ENCODE assay signal across 23 cellular contexts in the genomic region with DNA sequence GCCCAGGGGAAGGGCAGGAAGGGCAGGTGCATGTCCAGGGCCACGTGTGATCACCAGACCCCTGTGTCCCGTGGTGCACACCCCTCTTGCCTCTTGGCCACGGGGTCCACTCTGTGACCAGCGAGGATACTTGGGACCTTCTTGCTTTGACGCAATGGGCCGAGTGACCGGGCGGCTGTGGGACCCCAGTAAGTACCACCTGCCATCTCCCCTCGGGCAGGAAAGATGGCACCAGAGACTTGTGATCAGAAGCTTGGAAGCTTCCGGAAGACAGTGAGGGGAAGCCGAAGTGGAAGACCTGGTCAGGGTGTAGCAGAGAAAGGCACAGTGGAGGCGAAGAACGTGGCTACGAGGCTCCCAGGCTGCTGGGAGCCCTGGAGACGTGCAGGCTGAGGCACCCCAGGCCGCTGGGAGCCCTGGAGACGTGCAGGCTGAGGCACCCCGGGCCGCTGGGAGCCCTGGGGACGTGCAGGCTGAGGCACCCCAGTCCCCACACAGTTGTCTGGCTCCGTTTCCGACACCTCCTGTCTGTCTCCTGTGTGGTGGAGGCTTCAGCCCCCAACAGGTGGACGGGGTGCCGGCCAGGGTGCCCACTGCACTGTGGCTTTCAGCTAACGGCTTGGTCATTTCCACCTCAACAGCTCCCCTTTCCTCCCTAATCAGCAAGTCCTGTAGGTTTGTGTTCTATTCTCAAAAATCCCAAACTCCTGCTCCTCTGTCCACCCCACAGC.
A peak's percentile ranks its signal among the peaks of the same experiment; 100 is the strongest.
DNase-seq lines count a peak whose midpoint lies in the region; ATAC-seq, FAIRE-seq and TF ChIP-seq lines count a peak whose summit lies in the region.
"Had no signal": no experiment of that assay in that cellular context is flagged by ENCODE, and none has a peak within 500 bp of the region (broad histone marks: within the 10 kb centered on the region; RNA-seq: fewer than 3 reads in every experiment).

No MANE protein-coding gene starts in this region.

- RAD21 ChIA-PET in HCT116 (lab: Charles Lee; ENCODE audit: low non-redundant PET in 1 of 2, low total read pairs in 2 of 2, uncharacterized antibody in 2 of 2, unreplicated experiment in 2 of 2), result no interaction called here

- TF ChIP-seq CTCF in HCT116 (IDR thresholded peaks at IDR 0.05 in 2 of 3, conservative IDR thresholded peaks at IDR 0.05 in 1 of 3; ENCODE audit: borderline replicate concordance in 1 of 3, insufficient read depth in 1 of 3, low read depth in 2 of 3, low read length in 2 of 3) (no peak), H1 (IDR thresholded peaks at IDR 0.05; ENCODE audit: control extremely low read depth in 1 of 3, insufficient read depth in 1 of 3, low read depth in 1 of 3, low read length in 3 of 3) (no peak)

- no peak for TF ChIP-seq RAD21 in HCT116 (IDR thresholded peaks at IDR 0.05; ENCODE audit: low read depth)
- no peak for TF ChIP-seq RAD21 in H1 (IDR thresholded peaks at IDR 0.05 in 1 of 2, conservative IDR thresholded peaks at IDR 0.05 in 1 of 2; ENCODE audit: low read depth in 2 of 2, low read length in 2 of 2)

- H3K9me3 Mint-ChIP-seq in activated naive CD8-positive, alpha-beta T cell (ENCODE audit: low read depth), result no peaks in the 10 kb centered on the region
- H3K9me3 Mint-ChIP-seq in activated naive CD8-positive, alpha-beta T cell treated with anti-CD3 and anti-CD28 coated beads for 36 hours, result no peaks in the 10 kb centered on the region
- H3K9me3 Mint-ChIP-seq in activated CD4-positive, alpha-beta memory T cell treated with anti-CD3 and anti-CD28 coated beads for 36 hours, result no peaks in the 10 kb centered on the region
- no peaks in the 10 kb centered on the region for H3K9me3 Mint-ChIP-seq in activated CD4-positive, alpha-beta T cell treated with anti-CD3 and anti-CD28 coated beads, Interleukin-2, amount 10 ng/mL, durations not matched to agents 7 days and 5 days
- H3K9me3 Mint-ChIP-seq: CD8-positive, alpha-beta T cell; GM23338 had no signal

- FAIRE-seq in H1 (lab: Jason Lieb, UNC), result no peak
- FAIRE-seq: A204.1, G401.6, GM12892, H54 had no signal

- no peak overlapping the region for H3K23ac ChIP-seq in H1 (ENCODE audit: insufficient read length)
- H3K23ac ChIP-seq in neuronal stem cell (ENCODE audit: low read depth, low read length, poor library complexity), result no peak overlapping the region

- no peaks in the 10 kb centered on the region for H3K36me3 ChIP-seq in HCT116 (ENCODE audit: control insufficient read depth in 1 of 2, insufficient read depth in 2 of 2, low read length in 2 of 2)
- H3K36me3 ChIP-seq in H1 (ENCODE audit: control insufficient read depth in 2 of 4, insufficient read depth in 4 of 4, low read length in 3 of 4), result no peaks in the 10 kb centered on the region
- no peaks in the 10 kb centered on the region for H3K36me3 ChIP-seq in neuronal stem cell (replicated peaks in 1 of 2; ENCODE audit: control insufficient read depth in 2 of 2, insufficient read depth in 2 of 2, low read length in 2 of 2)
- H3K36me3 ChIP-seq: BLaER1, HAP-1 had no signal

- H3K9ac ChIP-seq in HCT116 (ENCODE audit: low read length) (no peak overlapping the region), H1 (replicated peaks in 1 of 4; ENCODE audit: extremely low read depth in 1 of 4, low read depth in 3 of 4, low read length in 3 of 4) (no peak overlapping the region), neuronal stem cell (ENCODE audit: low read depth, low read length, poor library complexity) (no peak overlapping the region)
- H3K9ac ChIP-seq: BLaER1 had no signal

- H4K5ac ChIP-seq in H1 (ENCODE audit: insufficient read length, low read depth, low read length), result no peak overlapping the region

- H4K20me1 ChIP-seq in HCT116 (ENCODE audit: insufficient read depth) (no peaks in the 10 kb centered on the region), H1 (replicated peaks in 1 of 2; ENCODE audit: control insufficient read depth in 1 of 2, insufficient read depth in 2 of 2, low read length in 2 of 2) (no peaks in the 10 kb centered on the region)
- H4K20me1 ChIP-seq: BLaER1 had no signal

- 85% methylated on average over 17 of the region's 25 CpGs; no CpG with 5 or more reads in 1 of the 2 experiments for WGBS in H1 (ENCODE audit: extremely low coverage in 1 of 2, insufficient coverage in 1 of 2, insufficient read length in 1 of 2, insufficient replicate concordance in 2 of 2, low coverage in 1 of 2, low lambda C conversion rate in 2 of 2, missing lambda C conversion rate in 1 of 2), 2 experiments
- no CpG with 5 or more reads among the region's 25 CpGs for WGBS in neuronal stem cell (ENCODE audit: extremely low coverage in 2 of 2, insufficient read length in 2 of 2, insufficient replicate concordance in 1 of 2), 2 donors

- H3K18ac ChIP-seq in H1 (ENCODE audit: extremely low read depth, low read length), result no peak overlapping the region; the same call in 1 of the 2 replicates
- H3K18ac ChIP-seq in neuronal stem cell (ENCODE audit: low read length), result peak overlapping the region; percentile 81

- POLR2A ChIA-PET in HCT116 (lab: Charles Lee) (no interaction called here), H1 (lab: Charles Lee; ENCODE audit: partially characterized antibody) (no interaction called here)
- POLR2A ChIA-PET in activated CD4-positive, alpha-beta memory T cell treated with anti-CD3 and anti-CD28 coated beads for 36 hours (lab: Charles Lee), result no interaction called here
- POLR2A ChIA-PET in activated CD4-positive, alpha-beta T cell treated with anti-CD3 and anti-CD28 coated beads, Interleukin-2, amount 10 ng/mL, durations not matched to agents 7 days and 5 days (lab: Charles Lee), result no interaction called here

- H2BK15ac ChIP-seq in H1 (ENCODE audit: low read length) (no peak overlapping the region), neuronal stem cell (ENCODE audit: low read length) (peak overlapping the region; percentile 10)

- H2BK20ac ChIP-seq in H1 (ENCODE audit: low read length), result no peak overlapping the region

- H2BK5ac ChIP-seq in H1 (ENCODE audit: low read depth, low read length), result no peak overlapping the region
- H2BK5ac ChIP-seq in neuronal stem cell (ENCODE audit: low read length), result peak overlapping the region; percentile 19

- H3K4me1 Mint-ChIP-seq in activated naive CD8-positive, alpha-beta T cell (ENCODE audit: low read depth), result no peaks in the 10 kb centered on the region
- no peaks in the 10 kb centered on the region for H3K4me1 Mint-ChIP-seq in activated naive CD8-positive, alpha-beta T cell treated with anti-CD3 and anti-CD28 coated beads for 36 hours
- H3K4me1 Mint-ChIP-seq in activated CD4-positive, alpha-beta memory T cell treated with anti-CD3 and anti-CD28 coated beads for 36 hours (ENCODE audit: low read depth), result no peaks in the 10 kb centered on the region
- no peaks in the 10 kb centered on the region for H3K4me1 Mint-ChIP-seq in activated CD4-positive, alpha-beta T cell treated with anti-CD3 and anti-CD28 coated beads, Interleukin-2, amount 10 ng/mL, durations not matched to agents 7 days and 5 days
- H3K4me1 Mint-ChIP-seq: B cell; CD4-positive, CD25-positive, alpha-beta regulatory T cell; GM23338 had no signal

- H3K27ac ChIP-seq in HCT116 (ENCODE audit: low read depth, low read length) (no peak overlapping the region), H1 (ENCODE audit: low read depth, low read length) (no peak overlapping the region), neuronal stem cell (replicated peaks; ENCODE audit: low read length) (no peak overlapping the region)
- H3K27ac ChIP-seq: 22Rv1, BLaER1, C4-2B had no signal

- H2AFZ ChIP-seq in HCT116 (ENCODE audit: low read depth, low read length, poor library complexity, severe bottlenecking), result no peak overlapping the region
- no peak overlapping the region for H2AFZ ChIP-seq in H1 (ENCODE audit: low read length)
- no peak overlapping the region for H2AFZ ChIP-seq in neuronal stem cell (ENCODE audit: low read length)
- H2AFZ ChIP-seq: GM23338 had no signal

- H3K4me2 ChIP-seq in HCT116 (ENCODE audit: low read length) (no peak overlapping the region), H1 (ENCODE audit: insufficient read depth in 1 of 2, low read depth in 2 of 2, low read length in 2 of 2) (no peak overlapping the region), neuronal stem cell (ENCODE audit: insufficient read depth, low read length, poor library complexity, severe bottlenecking) (no peak overlapping the region)
- H3K4me2 ChIP-seq: BLaER1, GM23338 had no signal

- H3K14ac ChIP-seq in H1 (ENCODE audit: insufficient read length) (no peak overlapping the region), neuronal stem cell (ENCODE audit: low read length) (no peak overlapping the region)

- H3K23me2 ChIP-seq in H1 (ENCODE audit: low read depth, low read length), result no peaks in the 10 kb centered on the region

- no peak overlapping the region for H3K4me3 Mint-ChIP-seq in activated naive CD8-positive, alpha-beta T cell
- H3K4me3 Mint-ChIP-seq in activated naive CD8-positive, alpha-beta T cell treated with anti-CD3 and anti-CD28 coated beads for 36 hours, result no peak overlapping the region
- no peak overlapping the region for H3K4me3 Mint-ChIP-seq in activated CD4-positive, alpha-beta memory T cell treated with anti-CD3 and anti-CD28 coated beads for 36 hours
- H3K4me3 Mint-ChIP-seq in activated CD4-positive, alpha-beta T cell treated with anti-CD3 and anti-CD28 coated beads, Interleukin-2, amount 10 ng/mL, durations not matched to agents 7 days and 5 days, result no peak overlapping the region
- H3K4me3 Mint-ChIP-seq: B cell; CD4-positive, CD25-positive, alpha-beta regulatory T cell; CD8-positive, alpha-beta T cell; GM23338 had no signal

- H3K27me3 ChIP-seq in HCT116 (ENCODE audit: insufficient read depth, low read length), result peaks cover 14% of the 10 kb centered on the region
- no peaks in the 10 kb centered on the region; a peak in 1 of 7 replicates for H3K27me3 ChIP-seq in H1 (replicated peaks in 1 of 4; ENCODE audit: control insufficient read depth in 3 of 4, extremely low read depth in 1 of 4, insufficient read depth in 3 of 4, low read length in 3 of 4)
- H3K27me3 ChIP-seq in neuronal stem cell (ENCODE audit: control insufficient read depth in 3 of 3, insufficient read depth in 3 of 3, low read depth in 1 of 3, low read length in 3 of 3), result no peaks in the 10 kb centered on the region
- H3K27me3 ChIP-seq: BLaER1 had no signal

- no peaks in the 10 kb centered on the region for H3K27me3 Mint-ChIP-seq in activated naive CD8-positive, alpha-beta T cell
- H3K27me3 Mint-ChIP-seq in activated naive CD8-positive, alpha-beta T cell treated with anti-CD3 and anti-CD28 coated beads for 36 hours, result no peaks in the 10 kb centered on the region
- peaks cover 1% of the 10 kb centered on the region for H3K27me3 Mint-ChIP-seq in activated CD4-positive, alpha-beta memory T cell treated with anti-CD3 and anti-CD28 coated beads for 36 hours
- H3K27me3 Mint-ChIP-seq in activated CD4-positive, alpha-beta T cell treated with anti-CD3 and anti-CD28 coated beads, Interleukin-2, amount 10 ng/mL, durations not matched to agents 7 days and 5 days, result no peaks in the 10 kb centered on the region
- H3K27me3 Mint-ChIP-seq: B cell; CD4-positive, CD25-positive, alpha-beta regulatory T cell had no signal

- H3K9me2 ChIP-seq in HCT116 (ENCODE audit: insufficient read depth), result no peaks in the 10 kb centered on the region

- H3K79me2 ChIP-seq in HCT116 (ENCODE audit: insufficient read depth, low read length) (no peaks in the 10 kb centered on the region), H1 (ENCODE audit: control insufficient read depth in 1 of 2, insufficient read depth in 2 of 2, low read length in 2 of 2) (no peaks in the 10 kb centered on the region)

- H3K4me3 ChIP-seq in HCT116 (replicated peaks in 1 of 2; ENCODE audit: low read depth in 1 of 2, low read length in 2 of 2) (no peak overlapping the region), H1 (ENCODE audit: extremely low read depth in 1 of 4, insufficient read depth in 2 of 4, low read depth in 3 of 4, low read length in 4 of 4) (no peak overlapping the region), neuronal stem cell (ENCODE audit: low read length in 2 of 2) (no peak overlapping the region)
- H3K4me3 ChIP-seq: BLaER1, GM23338, HAP-1 had no signal

- no peak overlapping the region for H4K91ac ChIP-seq in H1 (replicated peaks; ENCODE audit: insufficient read length, low read length)
- peak overlapping the region; percentile 46 for H4K91ac ChIP-seq in neuronal stem cell (ENCODE audit: low read depth, low read length, poor library complexity)

- peak overlapping the region; percentile 16 for H3K27ac Mint-ChIP-seq in activated naive CD8-positive, alpha-beta T cell
- H3K27ac Mint-ChIP-seq in activated naive CD8-positive, alpha-beta T cell treated with anti-CD3 and anti-CD28 coated beads for 36 hours, result no peak overlapping the region
- H3K27ac Mint-ChIP-seq in activated CD4-positive, alpha-beta memory T cell treated with anti-CD3 and anti-CD28 coated beads for 36 hours, result no peak overlapping the region
- H3K27ac Mint-ChIP-seq in activated CD4-positive, alpha-beta T cell treated with anti-CD3 and anti-CD28 coated beads, Interleukin-2, amount 10 ng/mL, durations not matched to agents 7 days and 5 days, result no peak overlapping the region
- H3K27ac Mint-ChIP-seq: B cell; CD4-positive, CD25-positive, alpha-beta regulatory T cell; CD8-positive, alpha-beta T cell; GM23338 had no signal

- H3K56ac ChIP-seq in H1 (replicated peaks; ENCODE audit: insufficient read length, low read depth, low read length), result no peak overlapping the region

- peak; percentile 14; the same call in 1 of the 2 replicates for ATAC-seq in HCT116
- ATAC-seq in HG02571 (IDR thresholded peaks at IDR 0.05; ENCODE audit: unreplicated experiment), result no peak
- ATAC-seq: CD8-positive, alpha-beta T cell had no signal

- H2AK5ac ChIP-seq in H1 (ENCODE audit: low read depth, low read length) (0 out of 2 replicates have a peak overlapping the region, but pooled peaks have one; percentile 53), neuronal stem cell (ENCODE audit: low read depth, low read length) (no peak overlapping the region)

- H3K36me3 Mint-ChIP-seq in activated naive CD8-positive, alpha-beta T cell, result no peaks in the 10 kb centered on the region
- no peaks in the 10 kb centered on the region for H3K36me3 Mint-ChIP-seq in activated naive CD8-positive, alpha-beta T cell treated with anti-CD3 and anti-CD28 coated beads for 36 hours
- no peaks in the 10 kb centered on the region for H3K36me3 Mint-ChIP-seq in activated CD4-positive, alpha-beta memory T cell treated with anti-CD3 and anti-CD28 coated beads for 36 hours
- no peaks in the 10 kb centered on the region for H3K36me3 Mint-ChIP-seq in activated CD4-positive, alpha-beta T cell treated with anti-CD3 and anti-CD28 coated beads, Interleukin-2, amount 10 ng/mL, durations not matched to agents 7 days and 5 days (ENCODE audit: low read depth)
- H3K36me3 Mint-ChIP-seq: CD4-positive, CD25-positive, alpha-beta regulatory T cell; CD8-positive, alpha-beta T cell had no signal

- no peaks in the 10 kb centered on the region for H3K4me1 ChIP-seq in HCT116 (ENCODE audit: control insufficient read depth in 1 of 2, insufficient read depth in 2 of 2, low read length in 2 of 2)
- H3K4me1 ChIP-seq in H1 (replicated peaks in 1 of 4; ENCODE audit: control insufficient read depth in 3 of 4, insufficient read depth in 4 of 4, low read length in 3 of 4), result no peaks in the 10 kb centered on the region
- H3K4me1 ChIP-seq in neuronal stem cell (ENCODE audit: control insufficient read depth in 2 of 2, insufficient read depth in 1 of 2, low read depth in 1 of 2, low read length in 2 of 2), result no peaks in the 10 kb centered on the region
- H3K4me1 ChIP-seq: BLaER1, Caco-2, HAP-1 had no signal

- H3K79me1 ChIP-seq in H1 (ENCODE audit: low read depth, low read length) (no peaks in the 10 kb centered on the region), neuronal stem cell (ENCODE audit: low read depth, low read length) (no peaks in the 10 kb centered on the region)

- no peak overlapping the region for H4K8ac ChIP-seq in H1 (ENCODE audit: extremely low read depth, insufficient read depth, low read length)
- no peak overlapping the region for H4K8ac ChIP-seq in neuronal stem cell (ENCODE audit: low read depth, low read length)

- BruUV-seq in HCT116 (replicated peaks; lab: Mats Ljungman, UMichigan), result no TSS peak

- no peak for DNase-seq in activated naive CD8-positive, alpha-beta T cell treated with anti-CD3 and anti-CD28 coated beads for 36 hours
- DNase-seq in HCT116 (ENCODE audit: low read depth, low spot score), result no peak
- DNase-seq in H1 (ENCODE audit: low read depth in 1 of 2, low spot score in 2 of 2), result no peak
- DNase-seq in neuronal stem cell (ENCODE audit: low spot score), result no peak
- DNase-seq in activated CD4-positive, alpha-beta memory T cell treated with anti-CD3 and anti-CD28 coated beads for 36 hours, result no peak
- DNase-seq in activated CD4-positive, alpha-beta T cell treated with anti-CD3 and anti-CD28 coated beads, Interleukin-2, amount 10 ng/mL, durations not matched to agents 7 days and 5 days, result no peak
- DNase-seq: Caco-2; CD4-positive, CD25-positive, alpha-beta regulatory T cell; CD8-positive, alpha-beta T cell; DMS153; DND-41 had no signal

- TF ChIP-seq POLR2A in HCT116 (IDR thresholded peaks at IDR 0.05; ENCODE audit: borderline replicate concordance, extremely low read depth, insufficient read depth, insufficient read length) (no peak), H1 (IDR thresholded peaks at IDR 0.05; ENCODE audit: control extremely low read depth in 1 of 2, low read depth in 2 of 2, low read length in 2 of 2) (no peak)

- no peak for TF ChIP-seq EP300 in H1 (IDR thresholded peaks at IDR 0.05; ENCODE audit: borderline replicate concordance in 1 of 2, low read depth in 2 of 2, low read length in 2 of 2)

- H2BK12ac ChIP-seq in H1 (ENCODE audit: low read depth, low read length) (no peak overlapping the region; the same call in 1 of the 2 replicates), neuronal stem cell (ENCODE audit: low read length) (peak overlapping the region; percentile 43)

- H3K4ac ChIP-seq in H1 (replicated peaks; ENCODE audit: insufficient read length, low read depth, low read length) (no peak overlapping the region), neuronal stem cell (ENCODE audit: low read length) (no peak overlapping the region)

- CTCF ChIA-PET in HCT116 (lab: Charles Lee), result no interaction called here
- CTCF ChIA-PET in H1 (lab: Charles Lee; ENCODE audit: partially characterized antibody), result interaction anchor here (0.6 to 1.5 kb wide), 3 partner anchors 141 to 1072 kb away, joined by 3 to 6 read pairs (median 3); no protein-coding TSS in a partner anchor
- CTCF ChIA-PET in activated CD4-positive, alpha-beta memory T cell treated with anti-CD3 and anti-CD28 coated beads for 36 hours (lab: Charles Lee), result no interaction called here
- CTCF ChIA-PET in activated CD4-positive, alpha-beta T cell treated with anti-CD3 and anti-CD28 coated beads, Interleukin-2, amount 10 ng/mL, durations not matched to agents 7 days and 5 days (lab: Charles Lee), result no interaction called here

- H2BK120ac ChIP-seq in H1 (replicated peaks; ENCODE audit: low read depth, low read length), result no peak overlapping the region
- H2BK120ac ChIP-seq in neuronal stem cell (ENCODE audit: low read depth, low read length), result no peak overlapping the region

- no peaks in the 10 kb centered on the region for H3K9me3 ChIP-seq in HCT116 (ENCODE audit: control insufficient read depth in 1 of 2, insufficient read depth in 1 of 2, low read depth in 1 of 2, low read length in 2 of 2)
- H3K9me3 ChIP-seq in H1 (ENCODE audit: insufficient read depth in 2 of 2, low read depth in 1 of 2, low read length in 1 of 2), result peaks cover 0 to 6% of the 10 kb centered on the region in 2 experiments; a peak in 1 of 4 replicates
- no peaks in the 10 kb centered on the region for H3K9me3 ChIP-seq in neuronal stem cell (replicated peaks in 1 of 2; ENCODE audit: control insufficient read depth in 2 of 2, insufficient read depth in 1 of 2, low read depth in 1 of 2, low read length in 2 of 2)
- H3K9me3 ChIP-seq: Caco-2, HAP-1 had no signal

- intact Hi-C loops in HCT116 (cut with micrococcal nuclease), result no loop called here
- intact Hi-C loops in activated CD4-positive, alpha-beta memory T cell treated with anti-CD3 and anti-CD28 coated beads for 36 hours (cut with micrococcal nuclease), result no loop called here
